ENCODE assay signal across 8 cellular contexts in the genomic region with DNA sequence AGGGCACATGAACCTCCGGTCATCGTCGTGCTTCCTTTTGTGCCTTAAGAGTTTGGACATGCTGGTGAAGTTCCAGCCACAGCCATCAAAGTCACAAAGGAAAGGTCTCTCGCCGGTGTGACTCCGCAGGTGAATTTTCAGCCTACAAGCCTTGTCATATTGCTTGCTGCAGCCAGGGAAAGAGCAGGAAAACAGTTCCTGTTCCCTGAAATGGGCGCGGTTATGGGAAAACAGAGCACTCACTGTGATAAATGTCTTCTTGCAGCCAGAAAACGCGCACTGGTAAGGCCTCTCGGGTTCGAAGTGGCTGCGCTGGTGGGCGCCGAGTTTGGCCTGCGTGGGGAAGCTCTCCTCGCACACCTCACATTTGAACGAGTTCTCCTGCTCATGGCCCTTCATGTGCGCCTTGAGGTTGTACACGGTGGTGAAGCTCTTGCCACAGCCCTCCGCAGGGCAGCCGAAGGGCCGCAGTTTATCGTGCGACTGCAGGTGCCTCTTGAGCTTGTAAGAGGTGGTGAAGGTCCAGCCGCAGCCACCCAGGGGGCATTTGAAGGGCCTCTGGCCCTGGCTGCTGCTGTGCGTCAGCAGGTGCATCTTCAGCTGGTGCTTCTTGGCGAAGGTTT. TPM values are rescaled to one million over a fixed set of nuclear protein-coding genes. Genes with fewer than 3 reads are reported as not detected.
DNase-seq lines count a peak whose midpoint lies in the region; TF ChIP-seq lines count a peak whose summit lies in the region.
"Not testable (repeated sequence)": the region's sequence is repeated elsewhere in the genome, so short reads cannot be mapped to it uniquely, and the experiment has no call there.

No MANE protein-coding gene starts in this region.

- peak overlapping the region; percentile 47 for H3K4me3 Mint-ChIP-seq in activated CD4-positive, alpha-beta memory T cell treated with anti-CD3 and anti-CD28 coated beads, Interleukin-2, amount 10 ng/mL, durations not matched to agents 7 days and 5 days
- peak overlapping the region; percentile 30 for H3K4me3 Mint-ChIP-seq in glutamatergic neuron (ENCODE audit: unreplicated experiment)

- not testable (repeated sequence) for H3K9me3 Mint-ChIP-seq in activated CD4-positive, alpha-beta memory T cell treated with anti-CD3 and anti-CD28 coated beads, Interleukin-2, amount 10 ng/mL, durations not matched to agents 7 days and 5 days; glutamatergic neuron (ENCODE audit: unreplicated experiment)

- H3K9me3 ChIP-seq in BE2C; mucosa of rectum (ENCODE audit: control insufficient read depth in 2 of 2, low read length in 2 of 2); subcutaneous abdominal adipose tissue (ENCODE audit: control insufficient read depth in 5 of 5, low read length in 5 of 5): not testable (repeated sequence)

- TF ChIP-seq CTCF in BE2C (IDR thresholded peaks at IDR 0.05; ENCODE audit: low read depth, low read length); glutamatergic neuron (IDR thresholded peaks at IDR 0.05; ENCODE audit: partially characterized antibody, unreplicated experiment): not testable (repeated sequence)

- DNase-seq in BE2C; activated CD4-positive, alpha-beta memory T cell treated with anti-CD3 and anti-CD28 coated beads, Interleukin-2, amount 10 ng/mL, durations not matched to agents 7 days and 5 days; glutamatergic neuron: not testable (repeated sequence)
- DNase-seq in H7 (peak; percentile 14), NCI-H510A treated with DMSO at 0.1 percent for 48 hours (lab: John Stamatoyannopoulos, UW) (peak; percentile 18), caudate nucleus (lab: John Stamatoyannopoulos, UW) (peak in 4 of 61 donors; percentile 3 to 36 (median 22))

- not testable (repeated sequence) for H3K36me3 Mint-ChIP-seq in activated CD4-positive, alpha-beta memory T cell treated with anti-CD3 and anti-CD28 coated beads, Interleukin-2, amount 10 ng/mL, durations not matched to agents 7 days and 5 days (ENCODE audit: low read depth); glutamatergic neuron (ENCODE audit: unreplicated experiment)

- not testable (repeated sequence) for H3K27ac Mint-ChIP-seq in activated CD4-positive, alpha-beta memory T cell treated with anti-CD3 and anti-CD28 coated beads, Interleukin-2, amount 10 ng/mL, durations not matched to agents 7 days and 5 days; glutamatergic neuron (ENCODE audit: unreplicated experiment)

- POLR2A ChIA-PET in activated CD4-positive, alpha-beta memory T cell treated with anti-CD3 and anti-CD28 coated beads, Interleukin-2, amount 10 ng/mL, durations not matched to agents 7 days and 5 days (lab: Charles Lee), result interaction anchor here (0.8 kb wide), 1 partner anchor 203 kb away, joined by 3 read pairs; no protein-coding TSS in a partner anchor

- H3K4me1 Mint-ChIP-seq in activated CD4-positive, alpha-beta memory T cell treated with anti-CD3 and anti-CD28 coated beads, Interleukin-2, amount 10 ng/mL, durations not matched to agents 7 days and 5 days, result peaks cover 40% of the 10 kb centered on the region
- not testable (repeated sequence) for H3K4me1 Mint-ChIP-seq in glutamatergic neuron (ENCODE audit: low read depth, unreplicated experiment)

- not testable (repeated sequence) for H3K4me1 ChIP-seq in BE2C; mucosa of rectum (ENCODE audit: control insufficient read depth in 2 of 2, insufficient read depth in 2 of 2, low read length in 2 of 2)
- H3K4me1 ChIP-seq in subcutaneous abdominal adipose tissue (ENCODE audit: control insufficient read depth in 5 of 5, insufficient read depth in 5 of 5, low read length in 5 of 5), result peaks cover 2 to 22% (median 19%) of the 10 kb centered on the region in 5 donors

- not testable (repeated sequence) for H3K27me3 ChIP-seq in BE2C; H7 (ENCODE audit: control insufficient read depth, insufficient read depth, low read length); mucosa of rectum (ENCODE audit: control insufficient read depth in 2 of 2, insufficient read depth in 2 of 2, low read length in 2 of 2); subcutaneous abdominal adipose tissue (ENCODE audit: control insufficient read depth in 5 of 5, insufficient read depth in 4 of 5, low read length in 5 of 5)

- peak overlapping the region; percentile 56 for H3K4me3 ChIP-seq in BE2C (ENCODE audit: low read depth, low read length)
- H3K4me3 ChIP-seq in H7 (ENCODE audit: insufficient read depth, low read depth, low read length), result peak overlapping the region; percentile 47
- peak overlapping the region; percentile 57 to 67 for H3K4me3 ChIP-seq in mucosa of rectum (ENCODE audit: low read length in 2 of 2)
- H3K4me3 ChIP-seq in subcutaneous abdominal adipose tissue (ENCODE audit: low read depth in 1 of 5, low read length in 5 of 5), result peak overlapping the region in 4 of 5 donors; percentile 48 to 65 (median 58)

- peak overlapping the region; percentile 41 to 66 for H3K9ac ChIP-seq in mucosa of rectum (ENCODE audit: low read depth in 1 of 2, low read length in 2 of 2)
- H3K9ac ChIP-seq in subcutaneous abdominal adipose tissue (ENCODE audit: low read length in 5 of 5), result peak overlapping the region in 3 of 5 donors; percentile 32 to 74 (median 55)

- CTCF ChIA-PET in activated CD4-positive, alpha-beta memory T cell treated with anti-CD3 and anti-CD28 coated beads, Interleukin-2, amount 10 ng/mL, durations not matched to agents 7 days and 5 days (lab: Charles Lee), result not testable (repeated sequence)

- H3K27ac ChIP-seq in caudate nucleus (ENCODE audit: low read depth, low read length), result peak overlapping the region; percentile 67
- peak overlapping the region; percentile 75 to 82 for H3K27ac ChIP-seq in mucosa of rectum (ENCODE audit: low read depth in 2 of 2, low read length in 2 of 2)
- H3K27ac ChIP-seq in subcutaneous abdominal adipose tissue (ENCODE audit: low read depth, low read length), result peak overlapping the region; percentile 57

- not testable (repeated sequence) for H3K36me3 ChIP-seq in BE2C; H7 (replicated peaks; ENCODE audit: control insufficient read depth, insufficient read depth, low read length); mucosa of rectum (ENCODE audit: control insufficient read depth in 2 of 2, insufficient read depth in 2 of 2, low read length in 2 of 2); subcutaneous abdominal adipose tissue (ENCODE audit: control insufficient read depth in 5 of 5, insufficient read depth in 5 of 5, low read length in 5 of 5)

- not testable (repeated sequence) for H3K27me3 Mint-ChIP-seq in activated CD4-positive, alpha-beta memory T cell treated with anti-CD3 and anti-CD28 coated beads, Interleukin-2, amount 10 ng/mL, durations not matched to agents 7 days and 5 days; glutamatergic neuron (ENCODE audit: unreplicated experiment)

RNA-seq across cellular contexts. Expression of a gene that starts 1.2 kb away (rescaled TPM):
- 1.8 TPM for polyA plus RNA-seq in BE2C (2012; ENCODE audit: insufficient read depth, insufficient read length, low read depth)
- total RNA-seq in H7 (2014; rRNA removed; shearing (Covaris generic)), result 3.4 and 4.4 TPM in 2 replicates
- 1 to 10 TPM; 3.8 to 4.2 TPM for total RNA-seq in activated CD4-positive, alpha-beta memory T cell treated with anti-CD3 and anti-CD28 coated beads, Interleukin-2, amount 10 ng/mL, durations not matched to agents 7 days and 5 days
- total RNA-seq in glutamatergic neuron (ENCODE audit: unreplicated experiment), result 3.4 TPM
